Comparison of ENCODE assay signal across 24 cellular contexts in the genomic region with DNA sequence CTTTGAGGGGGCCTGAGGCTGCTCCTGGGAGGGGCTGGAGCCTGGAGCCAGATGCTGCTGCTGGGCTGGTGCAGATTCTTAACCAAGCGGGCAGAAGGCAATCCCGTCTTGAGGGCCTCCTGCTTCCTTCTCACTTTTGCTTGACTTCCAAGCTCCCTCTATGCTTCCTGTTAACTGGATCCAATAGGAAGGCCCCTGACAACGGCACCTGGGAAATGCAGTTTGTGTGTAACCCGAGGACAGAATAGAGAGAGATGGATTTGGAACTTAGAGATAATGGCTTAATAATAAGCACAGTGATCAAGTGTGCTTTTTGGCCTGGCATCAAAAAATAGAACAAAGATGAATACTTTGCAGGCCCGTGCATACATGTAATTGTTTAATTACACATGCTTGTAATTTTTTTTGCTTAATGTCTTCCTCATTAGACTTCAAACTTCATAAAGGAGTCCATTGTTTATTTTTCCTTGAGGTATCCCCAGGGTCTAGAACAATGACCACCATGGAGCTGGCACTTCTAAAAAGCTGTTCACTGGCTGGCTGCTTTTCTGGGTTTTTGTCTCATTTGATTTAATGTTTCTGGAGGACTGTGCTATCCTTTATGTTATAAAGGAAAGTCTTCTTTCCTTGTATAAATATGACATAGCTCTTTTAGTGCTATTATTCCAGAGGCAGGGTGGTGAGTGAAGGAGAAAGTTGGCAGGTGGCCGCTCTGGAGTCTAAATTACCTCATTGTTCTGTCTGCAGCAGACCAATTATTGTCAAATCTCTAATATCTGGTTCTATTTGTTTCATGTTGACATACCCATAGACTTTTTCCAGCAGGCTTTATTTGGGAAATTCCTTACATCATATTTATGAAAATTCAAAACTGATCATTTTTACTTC.
DNase-seq lines count a peak whose midpoint lies in the region; ATAC-seq and TF ChIP-seq lines count a peak whose summit lies in the region.
"Had no signal": no experiment of that assay in that cellular context is flagged by ENCODE, and none has a peak within 500 bp of the region (broad histone marks: within the 10 kb centered on the region; RNA-seq: fewer than 3 reads in every experiment).

No MANE protein-coding gene starts in this region.

- no peaks in the 10 kb centered on the region for H3K36me3 ChIP-seq in psoas muscle (ENCODE audit: insufficient read depth in 1 of 2, low read depth in 1 of 2)

- no peaks in the 10 kb centered on the region for H3K9me3 ChIP-seq in psoas muscle
- H3K9me3 ChIP-seq: mucosa of descending colon had no signal

- 49 to 54% (median 49%) methylated on average over 6 of the region's 6 CpGs for WGBS in psoas muscle, 3 donors

- no peak overlapping the region for H3K4me3 ChIP-seq in psoas muscle
- H3K4me3 ChIP-seq: GM23248, mucosa of descending colon had no signal

- ATAC-seq in psoas muscle, result no peak
- ATAC-seq: esophagus mucosa; foreskin keratinocyte; mucosa of descending colon; stimulated activated naive CD8-positive, alpha-beta T cell treated with anti-CD3 and anti-CD28 coated beads, Interleukin-15, amount 100 ng/mL, for 72 hours; WTC11 had no signal

- no peaks in the 10 kb centered on the region for H3K27me3 ChIP-seq in psoas muscle (ENCODE audit: insufficient read depth in 3 of 3, low read length in 2 of 3)

- DNase-seq in NCI-H1436 (lab: John Stamatoyannopoulos, UW) (peak; percentile 5), NCI-H1436 treated with DMSO at 0.1 percent for 48 hours (lab: John Stamatoyannopoulos, UW) (no peak), inferior parietal cortex (ENCODE audit: extremely low spot score) (peak; percentile 38), superior temporal gyrus (ENCODE audit: extremely low spot score) (peak; percentile 67), NCI-H510A treated with DMSO at 0.1 percent for 48 hours (lab: John Stamatoyannopoulos, UW) (no peak), psoas muscle (no peak), iPS-NIHi7 (ENCODE audit: extremely low spot score) (no peak)
- DNase-seq: activated CD8-positive, alpha-beta memory T cell treated with anti-CD3 and anti-CD28 coated beads, Interleukin-2, amount 50 U/mL, for 48 hours; AML-193; CD4-positive, alpha-beta memory T cell; DMS53; effector memory CD4-positive, alpha-beta T cell; foreskin keratinocyte; GM23248; HFFc6; mucosa of descending colon; NCI-H1694; nephron progenitor cell; stimulated activated naive CD8-positive, alpha-beta T cell treated with anti-CD3 and anti-CD28 coated beads, Interleukin-15, amount 100 ng/mL, for 72 hours; trophoblast cell had no signal

- H3K27ac ChIP-seq in angular gyrus (ENCODE audit: low read depth, low read length) (peak overlapping the region; percentile 56), psoas muscle (no peak overlapping the region)
- H3K27ac ChIP-seq: foreskin keratinocyte, GM23248, parathyroid adenoma had no signal

- no peak for TF ChIP-seq CTCF in psoas muscle (IDR thresholded peaks at IDR 0.05)

- intact Hi-C loops in psoas muscle (cut with DNase I), result loop anchor here in 1 of 2 donors (10.0 kb wide), 1 partner anchor 241 kb away; no protein-coding TSS in a partner anchor

- no peaks in the 10 kb centered on the region for H3K4me1 ChIP-seq in psoas muscle
- H3K4me1 ChIP-seq: foreskin keratinocyte, parathyroid adenoma had no signal

Comparison
In these comparisons a context has a peak if more than half of its experiments do, and no peak if none do; other contexts are left out.
1. DNase-seq: peak in NCI-H1436 (single experiment), inferior parietal cortex (single experiment) and superior temporal gyrus (single experiment); none in NCI-H1436 treated with DMSO at 0.1 percent for 48 hours (single experiment), NCI-H510A treated with DMSO at 0.1 percent for 48 hours (single experiment), psoas muscle (0 of 2) and iPS-NIHi7 (single experiment).